ENCODE assay signal across 8 cellular contexts in the genomic region with DNA sequence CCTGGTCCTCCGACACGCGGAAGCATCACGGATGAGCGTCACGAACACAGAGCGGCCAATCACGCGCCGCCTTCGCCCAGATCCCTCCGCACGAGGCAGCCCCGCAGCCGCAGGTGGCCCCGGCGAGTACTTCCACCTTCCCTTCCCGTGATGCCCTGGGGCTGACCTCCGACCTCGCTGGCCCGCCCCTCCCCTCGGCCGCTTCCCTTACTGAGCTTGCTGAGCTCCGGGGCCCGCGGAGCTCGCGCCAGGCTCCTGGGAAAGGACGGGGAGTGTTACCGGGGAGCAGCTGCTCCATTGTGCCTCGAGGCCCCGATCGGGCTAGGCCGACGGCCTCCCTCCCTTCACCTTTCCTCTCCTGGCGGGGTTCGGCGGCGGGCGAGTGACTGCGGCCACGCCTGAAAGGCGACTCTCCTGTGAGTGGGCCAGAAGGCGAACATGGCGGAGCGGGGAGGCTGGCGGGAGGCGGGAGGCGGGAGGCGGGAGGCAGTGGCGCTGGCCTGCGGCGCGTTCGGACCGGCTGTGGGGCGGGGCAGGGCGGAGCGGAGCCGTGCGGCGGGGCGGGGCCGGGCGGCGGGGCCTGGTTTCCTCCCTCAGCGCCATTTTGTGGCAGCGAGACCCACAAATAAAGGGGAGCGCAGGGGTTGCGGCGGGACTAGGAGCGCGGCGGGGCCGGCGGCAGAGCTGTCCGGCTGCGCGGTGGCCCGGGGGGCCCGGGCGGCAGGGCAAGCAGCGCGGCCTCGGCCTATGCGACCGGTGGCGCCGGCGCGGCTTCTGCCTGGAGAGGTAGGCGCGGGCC. TPM values are rescaled to one million over a fixed set of nuclear protein-coding genes. Genes with fewer than 3 reads are reported as not detected.
DNase-seq lines count a peak whose midpoint lies in the region; ATAC-seq and TF ChIP-seq lines count a peak whose summit lies in the region.

A gene (plus strand): TSS at position 589 of the 799 bp plus-strand sequence. CDS start 8,760 bp downstream, outside the sequence.

- DNase-seq in DMS 273 treated with DMSO at 0.1 percent for 48 hours (lab: John Stamatoyannopoulos, UW), result peak; percentile 90
- DNase-seq in HuH-7.5 (ENCODE audit: low spot score), result peak; percentile 84
- peak; percentile 94 for DNase-seq in activated T-cell treated with anti-CD3 and anti-CD28 coated beads for 1 hour (ENCODE audit: low read depth)
- peak; percentile 98 for DNase-seq in epithelial cell of esophagus (ENCODE audit: low read depth)
- DNase-seq in stimulated activated CD8-positive, alpha-beta memory T cell treated with anti-CD3 and anti-CD28 coated beads, Interleukin-2, amount 100 ng/mL, for 48 hours (ENCODE audit: low read depth in 2 of 2), result peak; percentile 92 to 94

- peaks cover 42% of the 10 kb centered on the region for H4K20me1 ChIP-seq in OCI-LY3 (ENCODE audit: insufficient read depth, low read length)

- peak within 1 kb of the TSS; percentile 77 for H2AFZ ChIP-seq in OCI-LY3 (ENCODE audit: low read depth, low read length)

- H3K27me3 ChIP-seq in OCI-LY3 (ENCODE audit: low read depth, low read length), result no peaks in the 10 kb centered on the region
- H3K27me3 ChIP-seq in mononuclear cell (ENCODE audit: insufficient read depth, low read length), result no peaks in the 10 kb centered on the region

- H3K9me3 ChIP-seq in OCI-LY3 (ENCODE audit: insufficient read depth, low read length) (no peaks in the 10 kb centered on the region), mononuclear cell (ENCODE audit: low read depth, low read length) (no peaks in the 10 kb centered on the region)

- peak; percentile 77 for ATAC-seq in GM21528 (IDR thresholded peaks at IDR 0.05; ENCODE audit: low FRiP score, unreplicated experiment)

- peak within 1 kb of the TSS; percentile 98 for H3K9ac ChIP-seq in OCI-LY3 (ENCODE audit: low read length)

- H3K4me3 ChIP-seq in OCI-LY3 (ENCODE audit: low read length) (peak within 1 kb of the TSS; percentile 100), epithelial cell of esophagus (ENCODE audit: low read length) (peak within 1 kb of the TSS; percentile 84), mononuclear cell (ENCODE audit: low read length) (peak within 1 kb of the TSS; percentile 89)

- H3K36me3 ChIP-seq in OCI-LY3 (replicated peaks; ENCODE audit: low read depth, low read length), result peaks cover 11% of the 10 kb centered on the region

- TF ChIP-seq CTCF in OCI-LY3 (IDR thresholded peaks at IDR 0.05; ENCODE audit: low read depth, low read length), result no peak
- TF ChIP-seq CTCF in epithelial cell of esophagus (IDR thresholded peaks at IDR 0.05; ENCODE audit: insufficient read depth, low read depth, low read length, missing control alignments), result no peak

- peak within 1 kb of the TSS; percentile 99 for H3K4me2 ChIP-seq in OCI-LY3 (ENCODE audit: low read length)

- peak within 1 kb of the TSS; percentile 97 for H3K27ac ChIP-seq in OCI-LY3 (ENCODE audit: low read length)

- H3K4me1 ChIP-seq in OCI-LY3 (ENCODE audit: low read length) (peaks cover 16% of the 10 kb centered on the region), mononuclear cell (ENCODE audit: insufficient read depth, low read length) (peaks cover 49% of the 10 kb centered on the region)

- peaks cover 94% of the 10 kb centered on the region for H3K79me2 ChIP-seq in OCI-LY3 (ENCODE audit: low read length)

RNA-seq across cellular contexts. Expression of the gene that starts here (rescaled TPM):
- 267 TPM for total RNA-seq in mononuclear cell

Comparison
In these comparisons a context has a peak if more than half of its experiments do, and no peak if none do; other contexts are left out.
1. Peak in every context shown above with its lines: DNase-seq, ATAC-seq, H3K4me3 ChIP-seq and H3K27ac ChIP-seq.